In genomic region chr11:66579017-66579606, GRCh38 we compare ENCODE assay signal across 8 cellular contexts.
DNase-seq lines count a peak whose midpoint lies in the region.

No MANE protein-coding gene starts in this region.

- peak; percentile 93 for DNase-seq in GM03348 (ENCODE audit: low spot score)
- peak; percentile 60 for DNase-seq in NCI-H1092 treated with DMSO at 0.1 percent for 48 hours (lab: John Stamatoyannopoulos, UW)
- DNase-seq in activated CD4-positive, CD25-positive, alpha-beta regulatory T cell (lab: John Stamatoyannopoulos, UW): peak; percentile 44 to 70 (median 55)
- peak; percentile 76 to 89 for DNase-seq in T47D (ENCODE audit: low read depth in 1 of 2, low spot score in 1 of 2)
- peak; percentile 85 for DNase-seq in islet precursor cell
- peak; percentile 45 to 75 for DNase-seq in stimulated activated CD4-positive, alpha-beta T cell treated with anti-CD3 and anti-CD28 coated beads, Interleukin-1b, Interleukin-23, amount 100 ng/mL, for 1 hour (ENCODE audit: low read depth in 2 of 2)
- no peak for DNase-seq in cerebellar nuclear complex (lab: John Stamatoyannopoulos, UW)
- DNase-seq in SIG-M5 (lab: John Stamatoyannopoulos, UW): no peak

- in situ Hi-C loops in T47D (cut with HindIII; ENCODE audit: low pct_unique_long_range_greater_than_20kb, low sequenced_read_pairs): no loop called here

Comparison
In these comparisons a context has a peak if more than half of its experiments do, and no peak if none do; other contexts are left out.
1. DNase-seq: peak in GM03348 (single experiment), NCI-H1092 treated with DMSO at 0.1 percent for 48 hours (single experiment), activated CD4-positive, CD25-positive, alpha-beta regulatory T cell (4 of 4), T47D (2 of 2), islet precursor cell (single experiment) and stimulated activated CD4-positive, alpha-beta T cell treated with anti-CD3 and anti-CD28 coated beads, Interleukin-1b, Interleukin-23, amount 100 ng/mL, for 1 hour (2 of 2); none in cerebellar nuclear complex (0 of 2) and SIG-M5 (single experiment).